19 cellular contexts compared by ENCODE assay signal in the genomic region with DNA sequence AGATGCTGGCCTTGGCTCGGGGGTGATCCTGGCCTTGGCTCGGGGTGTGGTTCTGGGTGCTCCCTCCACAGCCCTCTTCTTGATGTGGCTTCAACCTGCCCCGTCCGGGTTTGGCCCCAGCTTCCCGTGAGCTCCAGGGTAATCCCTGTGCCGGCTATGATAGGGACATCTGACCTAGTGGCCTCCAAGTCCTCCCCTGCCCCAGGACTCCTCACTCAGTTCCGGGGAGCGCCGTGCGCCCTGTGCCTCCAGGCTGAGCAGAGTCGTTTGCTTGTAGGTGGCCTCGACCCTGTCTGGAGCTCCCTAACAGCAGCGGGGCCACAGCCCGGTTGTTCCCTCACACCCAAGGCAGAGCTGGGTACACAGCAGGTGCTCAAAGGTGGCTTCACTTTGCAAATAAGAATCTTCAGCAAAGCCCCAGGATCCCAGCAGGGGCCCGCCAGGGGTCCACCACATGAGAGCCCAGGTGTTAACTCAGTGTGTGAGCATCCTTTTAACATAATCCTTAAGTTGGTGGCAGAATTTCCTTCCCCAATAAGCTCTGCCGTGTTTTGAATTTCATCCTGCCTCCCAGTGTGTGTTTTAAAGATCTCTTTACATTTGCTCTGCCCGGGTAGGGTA. TPM values are rescaled to one million over a fixed set of nuclear protein-coding genes. Genes with fewer than 3 reads are reported as not detected.
A peak's percentile ranks its signal among the peaks of the same experiment; 100 is the strongest.
DNase-seq lines count a peak whose midpoint lies in the region; ATAC-seq, FAIRE-seq and TF ChIP-seq lines count a peak whose summit lies in the region.
"Had no signal": no experiment of that assay in that cellular context is flagged by ENCODE, and none has a peak within 500 bp of the region (broad histone marks: within the 10 kb centered on the region; RNA-seq: fewer than 3 reads in every experiment).

No MANE protein-coding gene starts in this region.

- FAIRE-seq in kidney (lab: Jason Lieb, UNC) = no peak
- FAIRE-seq: GM12891, GM18507 had no signal

- H3K4me3 ChIP-seq in GM23338 (no peak overlapping the region), kidney (ENCODE audit: low read length in 2 of 2) (no peak overlapping the region), stomach (no peak overlapping the region)
- H3K4me3 ChIP-seq: MG63, SJCRH30 had no signal

- H3K27ac Mint-ChIP-seq in GM23338 (no peak overlapping the region), WTC11 (no peak overlapping the region)

- H3K4me1 Mint-ChIP-seq in GM23338 (peaks cover 16% of the 10 kb centered on the region), WTC11 (peaks cover 6% of the 10 kb centered on the region; the same call in 1 of the 2 replicates)

- 36 to 56% (median 48%) methylated on average over 7 to 17 of the region's 17 CpGs for WGBS in stomach, 5 donors

- TF ChIP-seq EP300 in stomach (IDR thresholded peaks at IDR 0.05) = no peak

- POLR2A ChIA-PET in WTC11 (lab: Charles Lee) = no interaction called here

- no peaks in the 10 kb centered on the region for H3K9me2 ChIP-seq in GM23338 (ENCODE audit: insufficient read depth)

- TF ChIP-seq CTCF in GM23338 (conservative IDR thresholded peaks at IDR 0.05; ENCODE audit: low read depth in 2 of 2) = no peak
- no peak for TF ChIP-seq CTCF in WTC11 (IDR thresholded peaks at IDR 0.05)
- TF ChIP-seq CTCF in kidney (IDR thresholded peaks at IDR 0.05; ENCODE audit: borderline replicate concordance, extremely low read depth, insufficient read depth) = no peak
- TF ChIP-seq CTCF in stomach (IDR thresholded peaks at IDR 0.05) = no peak

- H2AFZ ChIP-seq in GM23338 = 0 out of 2 replicates have a peak overlapping the region, but pooled peaks have one; percentile 66

- H3K27me3 Mint-ChIP-seq in GM23338 (ENCODE audit: insufficient read depth, low read depth, poor library complexity) = peaks cover 18% of the 10 kb centered on the region
- peaks cover 34% of the 10 kb centered on the region for H3K27me3 Mint-ChIP-seq in WTC11 (ENCODE audit: low read depth)

- H3K9ac ChIP-seq in kidney (ENCODE audit: low read length in 2 of 2) = no peak overlapping the region

- no peaks in the 10 kb centered on the region for H3K4me1 ChIP-seq in GM23338 (ENCODE audit: insufficient read depth)
- no peaks in the 10 kb centered on the region for H3K4me1 ChIP-seq in kidney (ENCODE audit: control insufficient read depth in 1 of 2, insufficient read depth in 1 of 2, low read depth in 1 of 2, low read length in 2 of 2)
- H3K4me1 ChIP-seq in stomach = no peaks in the 10 kb centered on the region
- H3K4me1 ChIP-seq: SJCRH30 had no signal

- no peak for DNase-seq in GM23338 (ENCODE audit: low spot score)
- no peak for DNase-seq in WTC11 (ENCODE audit: low spot score)
- DNase-seq in kidney = peak; percentile 55
- DNase-seq in stomach = peak; percentile 24
- DNase-seq in stimulated activated naive CD4-positive, alpha-beta T cell (lab: John Stamatoyannopoulos, UW) = no peak
- DNase-seq in midbrain (lab: John Stamatoyannopoulos, UW) = no peak
- DNase-seq: DMS 273 treated with DMSO at 0.1 percent for 48 hours, GF-D8, H7, MG63, NCI-H1105, NCI-H187, NCI-H446, OCI-M1, SJCRH30 had no signal

- CTCF ChIA-PET in WTC11 (lab: Charles Lee) = interaction anchor here (1.1 to 1.4 kb wide), 3 partner anchors 14 to 133 kb away, joined by 3 to 4 read pairs (median 4); no protein-coding TSS in a partner anchor

- no peaks in the 10 kb centered on the region for H4K20me1 ChIP-seq in GM23338 (replicated peaks; ENCODE audit: insufficient read depth)

- H3F3A ChIP-seq in GM23338 (replicated peaks; ENCODE audit: low read depth) = no peaks in the 10 kb centered on the region

- TF ChIP-seq POLR2A in stomach (IDR thresholded peaks at IDR 0.05) = no peak

- no peaks in the 10 kb centered on the region for H3K79me2 ChIP-seq in GM23338 (replicated peaks; ENCODE audit: insufficient read depth)

- peaks cover 4% of the 10 kb centered on the region; the same call in 1 of the 3 replicates for H3K36me3 Mint-ChIP-seq in GM23338 (ENCODE audit: low read depth)
- peaks cover 4% of the 10 kb centered on the region for H3K36me3 Mint-ChIP-seq in WTC11

- ATAC-seq in GM23338 (peak; percentile 84), WTC11 (no peak), HG03280 (IDR thresholded peaks at IDR 0.05; ENCODE audit: unreplicated experiment) (no peak)

- H3K36me3 ChIP-seq in GM23338 (ENCODE audit: insufficient read depth) (no peaks in the 10 kb centered on the region), kidney (ENCODE audit: control insufficient read depth in 1 of 2, insufficient read depth in 2 of 2, low read length in 2 of 2) (no peaks in the 10 kb centered on the region), stomach (no peaks in the 10 kb centered on the region)
- H3K36me3 ChIP-seq: MG63, SJCRH30 had no signal

- H3K4me2 ChIP-seq in GM23338 = no peak overlapping the region

- H3K27me3 ChIP-seq in GM23338 (ENCODE audit: insufficient read depth) (no peaks in the 10 kb centered on the region), stomach (peaks cover 0 to 76% (median 11%) of the 10 kb centered on the region in 3 donors)
- H3K27me3 ChIP-seq: SJCRH30 had no signal

- H3K27ac ChIP-seq in GM23338 (ENCODE audit: low read depth) = no peak overlapping the region
- H3K27ac ChIP-seq in kidney (ENCODE audit: low read depth in 2 of 2, low read length in 2 of 2) = no peak overlapping the region
- no peak overlapping the region for H3K27ac ChIP-seq in stomach
- H3K27ac ChIP-seq: C4-2B, SJCRH30 had no signal

- intact Hi-C loops in kidney (cut with DNase I) (no loop called here), stomach (cut with DNase I; ENCODE audit: low total_unique reads) (no loop called here)

- H3K9me3 ChIP-seq in kidney (ENCODE audit: control insufficient read depth in 1 of 2, low read length in 2 of 2) (peaks cover 3 to 4% of the 10 kb centered on the region in 2 donors), stomach (peaks cover 0 to 23% (median 22%) of the 10 kb centered on the region in 4 donors)
- H3K9me3 ChIP-seq: SJCRH30 had no signal

- H3K4me3 Mint-ChIP-seq in GM23338 (no peak overlapping the region), WTC11 (no peak overlapping the region)

- H3K9me3 Mint-ChIP-seq in GM23338 = peaks cover 21% of the 10 kb centered on the region; the same call in 2 of the 3 replicates
- peaks cover 43% of the 10 kb centered on the region for H3K9me3 Mint-ChIP-seq in WTC11

TF ChIP-seq in WTC11, 78 proteins besides CTCF, POLR2A, EP300 and RAD21:
- no peak for TF ChIP-seq TEAD1 (CRISPR knock-in tag; IDR thresholded peaks at IDR 0.05)
- TF ChIP-seq, protein P1, sequence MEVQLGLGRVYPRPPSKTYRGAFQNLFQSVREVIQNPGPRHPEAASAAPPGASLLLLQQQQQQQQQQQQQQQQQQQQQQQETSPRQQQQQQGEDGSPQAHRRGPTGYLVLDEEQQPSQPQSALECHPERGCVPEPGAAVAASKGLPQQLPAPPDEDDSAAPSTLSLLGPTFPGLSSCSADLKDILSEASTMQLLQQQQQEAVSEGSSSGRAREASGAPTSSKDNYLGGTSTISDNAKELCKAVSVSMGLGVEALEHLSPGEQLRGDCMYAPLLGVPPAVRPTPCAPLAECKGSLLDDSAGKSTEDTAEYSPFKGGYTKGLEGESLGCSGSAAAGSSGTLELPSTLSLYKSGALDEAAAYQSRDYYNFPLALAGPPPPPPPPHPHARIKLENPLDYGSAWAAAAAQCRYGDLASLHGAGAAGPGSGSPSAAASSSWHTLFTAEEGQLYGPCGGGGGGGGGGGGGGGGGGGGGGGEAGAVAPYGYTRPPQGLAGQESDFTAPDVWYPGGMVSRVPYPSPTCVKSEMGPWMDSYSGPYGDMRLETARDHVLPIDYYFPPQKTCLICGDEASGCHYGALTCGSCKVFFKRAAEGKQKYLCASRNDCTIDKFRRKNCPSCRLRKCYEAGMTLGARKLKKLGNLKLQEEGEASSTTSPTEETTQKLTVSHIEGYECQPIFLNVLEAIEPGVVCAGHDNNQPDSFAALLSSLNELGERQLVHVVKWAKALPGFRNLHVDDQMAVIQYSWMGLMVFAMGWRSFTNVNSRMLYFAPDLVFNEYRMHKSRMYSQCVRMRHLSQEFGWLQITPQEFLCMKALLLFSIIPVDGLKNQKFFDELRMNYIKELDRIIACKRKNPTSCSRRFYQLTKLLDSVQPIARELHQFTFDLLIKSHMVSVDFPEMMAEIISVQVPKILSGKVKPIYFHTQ (CRISPR knock-in tag; IDR thresholded peaks at IDR 0.05) = no peak
- peak; percentile 100 for TF ChIP-seq ZNF423 (CRISPR knock-in tag; IDR thresholded peaks at IDR 0.05)

RNA-seq across cellular contexts. Expression of a gene that starts 32.3 kb away (rescaled TPM):
- total RNA-seq in GM23338 (2014; rRNA removed; shearing (Covaris generic)) = 23.1 and 27.1 TPM in 2 replicates
- polyA plus RNA-seq in GM23338 (2016; fragmentation: Nextera tagmentation; extraction: Ambion mirVana) = 12.5 and 15.5 TPM in 2 replicates
- total RNA-seq in WTC11 (2021) = 26.6 to 29.9 TPM (median 29.2 TPM) in 3 replicates
- total RNA-seq in kidney = 7.8 TPM
- polyA plus RNA-seq in kidney (ENCODE audit: insufficient read depth, low read depth, low replicate concordance) = 1.1 TPM
- total RNA-seq in stomach = 10 to 100 TPM in 1 of 5 donors, 1 to 10 TPM in 3, under 1 TPM in 1; 0.14 to 11.1 (median 2.2) TPM
- 1 to 10 TPM in 2 of 3 donors, under 1 TPM in 1; 0.46 to 3.6 (median 2.1) TPM for polyA plus RNA-seq in stomach

RNA-seq across cellular contexts. Expression of a gene that starts 55.6 kb away (rescaled TPM):
- 2.2 and 3.1 TPM in 2 replicates for total RNA-seq in GM23338 (2014; rRNA removed; shearing (Covaris generic))
- polyA plus RNA-seq in GM23338 (2016; fragmentation: Nextera tagmentation; extraction: Ambion mirVana) = 0.39 and 0.75 TPM in 2 replicates
- total RNA-seq in WTC11 (2021) = 1.2 to 1.7 TPM (median 1.6 TPM) in 3 replicates
- 10.5 TPM for total RNA-seq in kidney
- polyA plus RNA-seq in kidney (ENCODE audit: insufficient read depth, low read depth, low replicate concordance) = 36.9 TPM
- 100 to 1,000 TPM in 2 of 5 donors, 10 to 100 TPM in 2, 1 to 10 TPM in 1; 7.8 to 142 (median 68.0) TPM for total RNA-seq in stomach
- 10 to 100 TPM in 1 of 3 donors, 1 to 10 TPM in 2; 2.7 to 15.7 (median 5.9) TPM for polyA plus RNA-seq in stomach

Comparison
In these comparisons a context has a peak if more than half of its experiments do, and no peak if none do; other contexts are left out.
1. DNase-seq: peak in kidney (single experiment) and stomach (single experiment); none in GM23338 (single experiment), WTC11 (single experiment), stimulated activated naive CD4-positive, alpha-beta T cell (0 of 6) and midbrain (single experiment).